21 cellular contexts compared by ENCODE assay signal in the genomic region with DNA sequence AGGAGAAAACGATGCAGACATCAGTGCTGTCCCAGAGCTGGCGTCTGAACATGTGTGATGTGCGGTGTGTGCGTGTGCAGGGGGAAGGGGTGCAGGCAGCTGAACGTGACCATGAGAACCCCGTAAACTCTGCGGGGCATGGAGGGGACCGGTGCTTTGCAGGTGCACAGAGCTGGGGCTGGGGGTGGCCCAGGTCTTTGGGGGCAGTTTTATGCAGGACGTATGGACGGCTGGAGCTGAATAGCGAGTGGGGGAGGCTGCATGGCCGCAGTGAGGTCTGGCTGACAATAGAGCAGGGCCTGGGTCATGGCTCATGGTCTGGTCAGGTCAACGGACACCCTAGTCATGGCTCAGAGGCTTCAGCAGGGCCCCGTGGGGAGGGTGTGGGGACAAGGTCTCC. TPM values are rescaled to one million over a fixed set of nuclear protein-coding genes. Genes with fewer than 3 reads are reported as not detected.
DNase-seq lines count a peak whose midpoint lies in the region; ATAC-seq and TF ChIP-seq lines count a peak whose summit lies in the region.
"Had no signal": no experiment of that assay in that cellular context is flagged by ENCODE, and none has a peak within 500 bp of the region (broad histone marks: within the 10 kb centered on the region; RNA-seq: fewer than 3 reads in every experiment).

No MANE protein-coding gene starts in this region.

- peaks cover 18% of the 10 kb centered on the region for H3K4me1 Mint-ChIP-seq in activated CD4-positive, alpha-beta T cell treated with anti-CD3 and anti-CD28 coated beads for 36 hours
- H3K4me1 Mint-ChIP-seq in activated CD4-positive, alpha-beta T cell treated with anti-CD3 and anti-CD28 coated beads, Interleukin-2, amount 10 ng/mL, durations not matched to agents 7 days and 5 days: peaks cover 37% of the 10 kb centered on the region
- H3K4me1 Mint-ChIP-seq in endodermal cell: peaks cover 4% of the 10 kb centered on the region

- H2AFZ ChIP-seq in Karpas-422 (ENCODE audit: low read length): no peak overlapping the region

- no peak for TF ChIP-seq POLR2A in spleen (IDR thresholded peaks at IDR 0.05)

- H3K79me2 ChIP-seq in Karpas-422 (ENCODE audit: low read length): peaks cover 24% of the 10 kb centered on the region

- peaks cover 5% of the 10 kb centered on the region for H3K36me3 Mint-ChIP-seq in activated CD4-positive, alpha-beta T cell treated with anti-CD3 and anti-CD28 coated beads for 36 hours (ENCODE audit: low read depth)
- no peaks in the 10 kb centered on the region for H3K36me3 Mint-ChIP-seq in activated CD4-positive, alpha-beta T cell treated with anti-CD3 and anti-CD28 coated beads, Interleukin-2, amount 10 ng/mL, durations not matched to agents 7 days and 5 days (ENCODE audit: low read depth)
- no peaks in the 10 kb centered on the region for H3K36me3 Mint-ChIP-seq in endodermal cell (ENCODE audit: low read depth)

- H4K20me1 ChIP-seq in Karpas-422 (ENCODE audit: insufficient read depth, low read depth, low read length): peaks cover 6% of the 10 kb centered on the region; the same call in 1 of the 2 replicates

- H3K9ac ChIP-seq in endodermal cell (ENCODE audit: extremely low read depth, low read length, poor library complexity, severe bottlenecking) (no peak overlapping the region), Karpas-422 (ENCODE audit: low read length) (no peak overlapping the region)

- H3K27me3 ChIP-seq in HL-60 (ENCODE audit: insufficient read depth, poor library complexity, severe bottlenecking): no peaks in the 10 kb centered on the region
- no peaks in the 10 kb centered on the region for H3K27me3 ChIP-seq in endodermal cell (ENCODE audit: control insufficient read depth, insufficient read depth, low read length, poor library complexity, severe bottlenecking)
- peaks cover 0 to 11% (median 0%) of the 10 kb centered on the region in 7 donors for H3K27me3 ChIP-seq in spleen (replicated peaks in 1 of 7)
- H3K27me3 ChIP-seq in Karpas-422 (ENCODE audit: low read length): no peaks in the 10 kb centered on the region
- H3K27me3 ChIP-seq: brain microvascular endothelial cell had no signal

- no peaks in the 10 kb centered on the region for H3K9me2 ChIP-seq in Karpas-422 (replicated peaks; ENCODE audit: insufficient read depth, low read length)

- H3K4me2 ChIP-seq in Karpas-422 (ENCODE audit: low read depth, low read length, poor library complexity, severe bottlenecking): no peak overlapping the region

- H3K4me3 Mint-ChIP-seq in activated CD4-positive, alpha-beta T cell treated with anti-CD3 and anti-CD28 coated beads for 36 hours: no peak overlapping the region
- H3K4me3 Mint-ChIP-seq in activated CD4-positive, alpha-beta T cell treated with anti-CD3 and anti-CD28 coated beads, Interleukin-2, amount 10 ng/mL, durations not matched to agents 7 days and 5 days: no peak overlapping the region
- H3K4me3 Mint-ChIP-seq in endodermal cell: no peak overlapping the region
- H3K4me3 Mint-ChIP-seq: activated T-cell treated with anti-CD3 and anti-CD28 coated beads, Interleukin-2, amount 50 U/mL, for 72 hours had no signal

- POLR2A ChIA-PET in activated CD4-positive, alpha-beta T cell treated with anti-CD3 and anti-CD28 coated beads for 36 hours (lab: Charles Lee): no interaction called here
- POLR2A ChIA-PET in activated CD4-positive, alpha-beta T cell treated with anti-CD3 and anti-CD28 coated beads, Interleukin-2, amount 10 ng/mL, durations not matched to agents 7 days and 5 days (lab: Charles Lee): no interaction called here

- peak; percentile 3 for DNase-seq in activated CD4-positive, alpha-beta T cell treated with anti-CD3 and anti-CD28 coated beads for 36 hours
- no peak for DNase-seq in activated CD4-positive, alpha-beta T cell treated with anti-CD3 and anti-CD28 coated beads, Interleukin-2, amount 10 ng/mL, durations not matched to agents 7 days and 5 days
- DNase-seq in HL-60 (ENCODE audit: low read depth in 1 of 2, low spot score in 1 of 2): no peak
- peak; percentile 29 for DNase-seq in endodermal cell
- DNase-seq in spleen: peak; percentile 70
- no peak for DNase-seq in NCI-H2227 treated with DMSO at 0.1 percent for 48 hours (lab: John Stamatoyannopoulos, UW)
- no peak for DNase-seq in HPDE6-E6E7 (ENCODE audit: extremely low spot score)
- no peak for DNase-seq in Karpas-422
- DNase-seq: activated T-cell treated with anti-CD3 and anti-CD28 coated beads, Interleukin-2, amount 50 U/mL, for 72 hours; brain microvascular endothelial cell; COR-L47; DND-41; NCI-H1694 treated with DMSO at 0.1 percent for 48 hours; NCI-H226; stimulated activated naive CD8-positive, alpha-beta T cell treated with anti-CD3 and anti-CD28 coated beads, Interleukin-15, Interleukin-2, amounts not matched to agents 100 U/mL and 50 U/mL, for 24 hours; trophoblast cell; WERI-Rb-1 had no signal

- H3K4me3 ChIP-seq in HL-60 (replicated peaks; ENCODE audit: insufficient read depth, low read length): no peak overlapping the region
- no peak overlapping the region for H3K4me3 ChIP-seq in endodermal cell (ENCODE audit: low read length)
- no peak overlapping the region for H3K4me3 ChIP-seq in spleen
- H3K4me3 ChIP-seq in Karpas-422 (ENCODE audit: low read length): no peak overlapping the region
- H3K4me3 ChIP-seq: coronary artery had no signal

- CTCF ChIA-PET in activated CD4-positive, alpha-beta T cell treated with anti-CD3 and anti-CD28 coated beads for 36 hours (lab: Charles Lee): interaction anchor here (1.1 kb wide), 1 partner anchor 8 kb away, joined by 3 read pairs; no protein-coding TSS in a partner anchor
- CTCF ChIA-PET in activated CD4-positive, alpha-beta T cell treated with anti-CD3 and anti-CD28 coated beads, Interleukin-2, amount 10 ng/mL, durations not matched to agents 7 days and 5 days (lab: Charles Lee): interaction anchor here (0.8 to 1.5 kb wide), 2 partner anchors 9 to 20 kb away, joined by 3 to 4 read pairs; no protein-coding TSS in a partner anchor

- no peaks in the 10 kb centered on the region for H3K36me3 ChIP-seq in endodermal cell (ENCODE audit: control insufficient read depth, insufficient read depth, low read length)
- peaks cover 0 to 3% (median 0%) of the 10 kb centered on the region in 6 donors for H3K36me3 ChIP-seq in spleen
- H3K36me3 ChIP-seq in Karpas-422 (ENCODE audit: insufficient read depth, low read length): no peaks in the 10 kb centered on the region
- H3K36me3 ChIP-seq: brain microvascular endothelial cell, WERI-Rb-1 had no signal

- H3K27ac ChIP-seq in HL-60 (replicated peaks): peak overlapping the region; percentile 72
- H3K27ac ChIP-seq in endodermal cell (ENCODE audit: low read depth, low read length): no peak overlapping the region
- H3K27ac ChIP-seq in spleen: no peak overlapping the region
- no peak overlapping the region for H3K27ac ChIP-seq in Karpas-422 (ENCODE audit: low read length)
- H3K27ac ChIP-seq: 22Rv1, brain microvascular endothelial cell, coronary artery, WERI-Rb-1 had no signal

- no peak for ATAC-seq in activated CD4-positive, alpha-beta T cell treated with anti-CD3 and anti-CD28 coated beads for 36 hours
- ATAC-seq: activated T-cell treated with anti-CD3 and anti-CD28 coated beads, Interleukin-2, amount 50 U/mL, for 72 hours; left colon; naive thymus-derived CD8-positive, alpha-beta T cell; stimulated activated naive CD8-positive, alpha-beta T cell treated with anti-CD3 and anti-CD28 coated beads, Interleukin-15, Interleukin-2, amounts not matched to agents 100 U/mL and 50 U/mL, for 24 hours had no signal

- WGBS in endodermal cell (ENCODE audit: insufficient coverage in 1 of 2, insufficient read length in 1 of 2), 2 experiments: 92 to 96% methylated on average over 13 to 14 of the region's 14 CpGs
- WGBS in spleen, 5 donors: 80 to 92% (median 85%) methylated on average over 14 of the region's 14 CpGs

- intact Hi-C loops in activated CD4-positive, alpha-beta T cell treated with anti-CD3 and anti-CD28 coated beads for 36 hours (cut with DNase I, micrococcal nuclease): loop anchor here (5.0 to 10.0 kb wide), 2 partner anchors 122 to 455 kb away; partner anchors contain the start of genes BRD9 (in 1 of the 2) and TRIP13 (in 1 of the 2)
- intact Hi-C loops in spleen (cut with DNase I; ENCODE audit: low total_unique reads): loop anchor here (5.0 kb wide), 1 partner anchor 122 kb away; no protein-coding TSS in a partner anchor

- H3K27ac Mint-ChIP-seq in activated CD4-positive, alpha-beta T cell treated with anti-CD3 and anti-CD28 coated beads for 36 hours: no peak overlapping the region
- no peak overlapping the region for H3K27ac Mint-ChIP-seq in activated CD4-positive, alpha-beta T cell treated with anti-CD3 and anti-CD28 coated beads, Interleukin-2, amount 10 ng/mL, durations not matched to agents 7 days and 5 days
- no peak overlapping the region for H3K27ac Mint-ChIP-seq in endodermal cell
- H3K27ac Mint-ChIP-seq: activated T-cell treated with anti-CD3 and anti-CD28 coated beads, Interleukin-2, amount 50 U/mL, for 72 hours; naive thymus-derived CD8-positive, alpha-beta T cell had no signal

- H3K4me1 ChIP-seq in endodermal cell (ENCODE audit: control insufficient read depth, insufficient read depth, low read length) (peaks cover 6% of the 10 kb centered on the region), spleen (peaks cover 14 to 41% (median 34%) of the 10 kb centered on the region in 6 donors), Karpas-422 (ENCODE audit: low read length) (peaks cover 36% of the 10 kb centered on the region)

- no peaks in the 10 kb centered on the region for H3K9me3 Mint-ChIP-seq in activated CD4-positive, alpha-beta T cell treated with anti-CD3 and anti-CD28 coated beads for 36 hours (ENCODE audit: low read depth)
- H3K9me3 Mint-ChIP-seq in activated CD4-positive, alpha-beta T cell treated with anti-CD3 and anti-CD28 coated beads, Interleukin-2, amount 10 ng/mL, durations not matched to agents 7 days and 5 days: no peaks in the 10 kb centered on the region
- no peaks in the 10 kb centered on the region for H3K9me3 Mint-ChIP-seq in endodermal cell
- H3K9me3 Mint-ChIP-seq: activated T-cell treated with anti-CD3 and anti-CD28 coated beads, Interleukin-2, amount 50 U/mL, for 72 hours; naive thymus-derived CD8-positive, alpha-beta T cell had no signal

- H3K9me3 ChIP-seq in endodermal cell (ENCODE audit: control insufficient read depth, low read length) (no peaks in the 10 kb centered on the region), spleen (no peaks in the 10 kb centered on the region), Karpas-422 (ENCODE audit: low read length) (no peaks in the 10 kb centered on the region)

- TF ChIP-seq CTCF in HL-60 (IDR thresholded peaks at IDR 0.05; ENCODE audit: insufficient read depth, low read length) (no peak), endodermal cell (conservative IDR thresholded peaks at IDR 0.05) (no peak), spleen (IDR thresholded peaks at IDR 0.05 in 8 of 11, conservative IDR thresholded peaks at IDR 0.05 in 3 of 11) (no peak)

- H3K27me3 Mint-ChIP-seq in activated CD4-positive, alpha-beta T cell treated with anti-CD3 and anti-CD28 coated beads for 36 hours: no peaks in the 10 kb centered on the region
- no peaks in the 10 kb centered on the region for H3K27me3 Mint-ChIP-seq in activated CD4-positive, alpha-beta T cell treated with anti-CD3 and anti-CD28 coated beads, Interleukin-2, amount 10 ng/mL, durations not matched to agents 7 days and 5 days
- peaks cover 7% of the 10 kb centered on the region for H3K27me3 Mint-ChIP-seq in endodermal cell (ENCODE audit: insufficient read depth)

RNA-seq across cellular contexts. Expression of gene EXOC3, which starts 3.3 kb away (rescaled TPM):
- total RNA-seq in activated CD4-positive, alpha-beta T cell treated with anti-CD3 and anti-CD28 coated beads for 36 hours: 10 to 100 TPM; 49.7 to 62.7 TPM
- 10 to 100 TPM; 65.5 to 79.0 TPM for total RNA-seq in activated CD4-positive, alpha-beta T cell treated with anti-CD3 and anti-CD28 coated beads, Interleukin-2, amount 10 ng/mL, durations not matched to agents 7 days and 5 days
- total RNA-seq in endodermal cell (10 to 100 TPM; 38.6 to 53.7 TPM), spleen (10 to 100 TPM; 61.5 to 87.0 (median 77.5) TPM)
- 41.4 TPM for polyA plus RNA-seq in endodermal cell (2013, experiment 1 of 2)
- polyA plus RNA-seq in endodermal cell (2013, experiment 2 of 2): 38.3 TPM
- polyA plus RNA-seq in spleen: 10 to 100 TPM; 22.7 to 62.0 (median 57.8) TPM
- 24.4 and 39.8 TPM in 2 replicates for total RNA-seq in Karpas-422 (2014; rRNA removed; shearing (Covaris generic); ENCODE audit: low replicate concordance)

Comparison
In these comparisons a context has a peak if more than half of its experiments do, and no peak if none do; other contexts are left out.
1. DNase-seq: peak in activated CD4-positive, alpha-beta T cell treated with anti-CD3 and anti-CD28 coated beads for 36 hours (single experiment), endodermal cell (single experiment) and spleen (single experiment); none in activated CD4-positive, alpha-beta T cell treated with anti-CD3 and anti-CD28 coated beads, Interleukin-2, amount 10 ng/mL, durations not matched to agents 7 days and 5 days (single experiment), HL-60 (0 of 2), NCI-H2227 treated with DMSO at 0.1 percent for 48 hours (single experiment), HPDE6-E6E7 (single experiment) and Karpas-422 (single experiment).